27 cellular contexts compared by ENCODE assay signal in the genomic region with DNA sequence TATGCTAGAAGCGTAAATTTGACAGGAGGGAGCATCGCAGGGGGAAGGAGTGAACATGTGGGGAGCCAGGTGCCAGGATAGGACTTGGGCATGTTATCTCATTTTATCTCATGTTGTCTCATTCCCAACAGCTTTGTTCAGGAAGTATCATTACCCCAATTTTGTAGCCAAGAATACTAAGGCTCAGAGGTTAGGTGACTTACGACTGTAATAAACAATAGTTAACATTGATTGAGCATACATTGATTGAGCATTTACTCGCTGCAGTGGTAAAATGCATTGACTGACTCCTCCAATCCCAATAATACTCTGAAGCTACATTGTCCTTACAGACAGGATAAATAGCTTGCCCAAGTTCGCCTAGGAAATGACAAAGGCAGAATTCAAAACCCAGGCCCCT.
"Had no signal": no experiment of that assay in that cellular context is flagged by ENCODE, and none has a peak within 500 bp of the region (broad histone marks: within the 10 kb centered on the region; RNA-seq: fewer than 3 reads in every experiment).

No MANE protein-coding gene starts in this region.

- H3K9me3 ChIP-seq: heart right ventricle, right atrium auricular region, testis, thyroid gland, transverse colon, upper lobe of left lung, vagina had no signal

- H3K4me1 ChIP-seq: parathyroid adenoma, testis, vagina had no signal

- H3K4me3 ChIP-seq: heart right ventricle, hepatocyte, lung, neural progenitor cell, right atrium auricular region, skin epidermis, thyroid gland, transverse colon, upper lobe of left lung, vagina had no signal

- H3K27ac ChIP-seq: hepatocyte, neural progenitor cell, parathyroid adenoma, right atrium auricular region, skin epidermis, testis, thyroid gland, transverse colon, vagina had no signal

- H3K79me2 ChIP-seq: hepatocyte, parathyroid adenoma had no signal

- H3K9me3 Mint-ChIP-seq: mesothelial cell of epicardium; naive thymus-derived CD4-positive, alpha-beta T cell; natural killer cell treated with Interleukin-12 subunit alpha and Interleukin-12 subunit beta and Interleukin-15 and Interleukin-18, amount 100 ng/mL, for 72 hours; neural progenitor cell; stimulated activated memory B cell treated with anti-CD40 and anti-IgM and Interleukin-4, amounts not matched to agents 10 μg/mL and 1 μg/mL and 100 μg/mL, for 72 hours; stimulated activated naive CD8-positive, alpha-beta T cell treated with anti-CD3 and anti-CD28 coated beads, Interleukin-15, amount 100 ng/mL, for 72 hours had no signal

- H3K27me3 Mint-ChIP-seq: naive thymus-derived CD4-positive, alpha-beta T cell; natural killer cell treated with Interleukin-12 subunit alpha and Interleukin-12 subunit beta and Interleukin-15 and Interleukin-18, amount 100 ng/mL, for 72 hours; stimulated activated memory B cell treated with anti-CD40 and anti-IgM and Interleukin-4, amounts not matched to agents 10 μg/mL and 1 μg/mL and 100 μg/mL, for 72 hours; stimulated activated naive CD8-positive, alpha-beta T cell treated with anti-CD3 and anti-CD28 coated beads, Interleukin-15, amount 100 ng/mL, for 72 hours had no signal

- H3K27ac Mint-ChIP-seq: mesothelial cell of epicardium; naive thymus-derived CD4-positive, alpha-beta T cell; natural killer cell treated with Interleukin-12 subunit alpha and Interleukin-12 subunit beta and Interleukin-15 and Interleukin-18, amount 100 ng/mL, for 72 hours; neural progenitor cell; progenitor cell of endocrine pancreas; stimulated activated memory B cell treated with anti-CD40 and anti-IgM and Interleukin-4, amounts not matched to agents 10 μg/mL and 1 μg/mL and 100 μg/mL, for 72 hours; stimulated activated naive CD8-positive, alpha-beta T cell treated with anti-CD3 and anti-CD28 coated beads, Interleukin-15, amount 100 ng/mL, for 72 hours had no signal

- H3K27me3 ChIP-seq: heart right ventricle, hepatocyte, neural progenitor cell, right atrium auricular region, testis, thyroid gland, transverse colon, upper lobe of left lung, vagina had no signal

- H3K4me2 ChIP-seq: hepatocyte, neural progenitor cell had no signal

- H3K9ac ChIP-seq: neural progenitor cell, parathyroid adenoma had no signal

- H3K4me1 Mint-ChIP-seq: stimulated activated memory B cell treated with anti-CD40 and anti-IgM and Interleukin-4, amounts not matched to agents 10 μg/mL and 1 μg/mL and 100 μg/mL, for 72 hours; stimulated activated naive CD8-positive, alpha-beta T cell treated with anti-CD3 and anti-CD28 coated beads, Interleukin-15, amount 100 ng/mL, for 72 hours had no signal

- DNase-seq: heart right ventricle; islet precursor cell; left ventricle myocardium superior; mesendoderm; naive thymus-derived CD4-positive, alpha-beta T cell; nucleus accumbens; stimulated activated CD4-positive, alpha-beta T cell treated with anti-CD3 and anti-CD28 coated beads, Interleukin-1b, Interleukin-23, amount 100 ng/mL, for 48 hours; stimulated activated CD4-positive, alpha-beta T cell treated with anti-CD3 and anti-CD28 coated beads, Interleukin-2, amount 100 ng/mL, for 48 hours; stimulated activated CD4-positive, alpha-beta T cell treated with anti-CD3 and anti-CD28 coated beads, Interleukin-4, amount 100 ng/mL, for 4 hours; stimulated activated CD8-positive, alpha-beta memory T cell treated with anti-CD3 and anti-CD28 coated beads, Interleukin-4, amount 100 ng/mL, for 48 hours; stimulated activated naive CD4-positive, alpha-beta T cell treated with Interleukin-2 at 50 U/mL for 16 hours; stimulated activated naive CD8-positive, alpha-beta T cell treated with anti-CD3 and anti-CD28 coated beads, Interleukin-15, amount 100 ng/mL, for 72 hours; testis; thyroid gland; transverse colon; upper lobe of left lung had no signal

- H3K36me3 Mint-ChIP-seq: mesothelial cell of epicardium; naive thymus-derived CD4-positive, alpha-beta T cell; natural killer cell treated with Interleukin-12 subunit alpha and Interleukin-12 subunit beta and Interleukin-15 and Interleukin-18, amount 100 ng/mL, for 72 hours; neural progenitor cell; stimulated activated memory B cell treated with anti-CD40 and anti-IgM and Interleukin-4, amounts not matched to agents 10 μg/mL and 1 μg/mL and 100 μg/mL, for 72 hours had no signal

- H3K4me3 Mint-ChIP-seq: mesothelial cell of epicardium; naive thymus-derived CD4-positive, alpha-beta T cell; natural killer cell treated with Interleukin-12 subunit alpha and Interleukin-12 subunit beta and Interleukin-15 and Interleukin-18, amount 100 ng/mL, for 72 hours; neural progenitor cell; stimulated activated memory B cell treated with anti-CD40 and anti-IgM and Interleukin-4, amounts not matched to agents 10 μg/mL and 1 μg/mL and 100 μg/mL, for 72 hours; stimulated activated naive CD8-positive, alpha-beta T cell treated with anti-CD3 and anti-CD28 coated beads, Interleukin-15, amount 100 ng/mL, for 72 hours had no signal

- H2AFZ ChIP-seq: hepatocyte, neural progenitor cell, parathyroid adenoma had no signal

- H3K36me3 ChIP-seq: heart right ventricle, neural progenitor cell, right atrium auricular region, thyroid gland, transverse colon, upper lobe of left lung, vagina had no signal
